Comparison of ENCODE assay signal across 30 cellular contexts in genomic region chr4:148923881-148924280, GRCh38.
"Had no signal": no experiment of that assay in that cellular context is flagged by ENCODE, and none has a peak within 500 bp of the region (broad histone marks: within the 10 kb centered on the region; RNA-seq: fewer than 3 reads in every experiment).

No MANE protein-coding gene starts in this region.

- DNase-seq: naive thymus-derived CD4-positive, alpha-beta T cell; natural killer cell; occipital lobe; ovary; posterior cingulate gyrus; psoas muscle; right cardiac atrium; right lobe of liver; sigmoid colon; spleen; stimulated activated CD4-positive, alpha-beta T cell treated with anti-CD3 and anti-CD28 coated beads, Interleukin-12 subunit alpha, Interleukin-12 subunit beta, amount 100 ng/mL, for 4 hours; stimulated activated CD4-positive, alpha-beta T cell treated with anti-CD3 and anti-CD28 coated beads, Interleukin-2, amount 100 ng/mL, for 24 hours; stimulated activated CD4-positive, alpha-beta T cell treated with anti-CD3 and anti-CD28 coated beads, Interleukin-2, amount 100 ng/mL, for 48 hours; stimulated activated CD4-positive, alpha-beta T cell treated with anti-CD3 and anti-CD28 coated beads, Interleukin-4, amount 100 ng/mL, for 24 hours; stimulated activated naive B cell treated with anti-CD40 and anti-IgM and Interleukin-4, amounts not matched to agents 10 μg/mL and 1 μg/mL and 100 μg/mL, for 72 hours; stimulated activated naive CD4-positive, alpha-beta T cell treated with Interleukin-2 at 50 U/mL for 16 hours; stomach; thyroid gland; trophoblast cell; upper lobe of left lung had no signal

- H3K27me3 ChIP-seq: neural progenitor cell, ovary, right lobe of liver, sigmoid colon, spleen, stomach, thyroid gland, tibial nerve, upper lobe of left lung, vagina had no signal

- H3K9me3 ChIP-seq: ovary, psoas muscle, right lobe of liver, sigmoid colon, stomach, thoracic aorta, thyroid gland, upper lobe of left lung, vagina had no signal

- H3K4me3 ChIP-seq: neural progenitor cell, ovary, psoas muscle, right lobe of liver, sigmoid colon, smooth muscle cell, spleen, stomach, thoracic aorta, thyroid gland, tibial nerve, upper lobe of left lung, vagina had no signal

- H3K4me1 Mint-ChIP-seq: naive thymus-derived CD4-positive, alpha-beta T cell; natural killer cell; nephron; neural progenitor cell; stimulated activated effector memory CD8-positive, alpha-beta T cell treated with anti-CD3 and anti-CD28 coated beads, Interleukin-12 subunit alpha, Interleukin-12 subunit beta, amount 100 ng/mL, for 72 hours; stimulated activated naive B cell treated with anti-CD40 and anti-IgM and Interleukin-4, amounts not matched to agents 10 μg/mL and 1 μg/mL and 100 μg/mL, for 72 hours had no signal

- H3K9me3 Mint-ChIP-seq: neural progenitor cell had no signal

- ATAC-seq: naive thymus-derived CD4-positive, alpha-beta T cell; natural killer cell; psoas muscle; right cardiac atrium; right lobe of liver; stimulated activated effector memory CD8-positive, alpha-beta T cell treated with anti-CD3 and anti-CD28 coated beads, Interleukin-12 subunit alpha, Interleukin-12 subunit beta, amount 100 ng/mL, for 72 hours; stimulated activated naive B cell treated with anti-CD40 and anti-IgM and Interleukin-4, amounts not matched to agents 10 μg/mL and 1 μg/mL and 100 μg/mL, for 72 hours had no signal

- H3K27ac Mint-ChIP-seq: naive thymus-derived CD4-positive, alpha-beta T cell; natural killer cell; nephron; neural progenitor cell; progenitor cell of endocrine pancreas; stimulated activated effector memory CD8-positive, alpha-beta T cell treated with anti-CD3 and anti-CD28 coated beads, Interleukin-12 subunit alpha, Interleukin-12 subunit beta, amount 100 ng/mL, for 72 hours; stimulated activated naive B cell treated with anti-CD40 and anti-IgM and Interleukin-4, amounts not matched to agents 10 μg/mL and 1 μg/mL and 100 μg/mL, for 72 hours; stimulated activated naive CD8-positive, alpha-beta T cell treated with anti-CD3 and anti-CD28 coated beads, Interleukin-15, Interleukin-2, amounts not matched to agents 100 ng/mL and 50 ng/mL, for 24 hours had no signal

- H3K4me3 Mint-ChIP-seq: naive thymus-derived CD4-positive, alpha-beta T cell; natural killer cell; nephron; neural progenitor cell; stimulated activated effector memory CD8-positive, alpha-beta T cell treated with anti-CD3 and anti-CD28 coated beads, Interleukin-12 subunit alpha, Interleukin-12 subunit beta, amount 100 ng/mL, for 72 hours; stimulated activated naive B cell treated with anti-CD40 and anti-IgM and Interleukin-4, amounts not matched to agents 10 μg/mL and 1 μg/mL and 100 μg/mL, for 72 hours; stimulated activated naive CD8-positive, alpha-beta T cell treated with anti-CD3 and anti-CD28 coated beads, Interleukin-15, Interleukin-2, amounts not matched to agents 100 ng/mL and 50 ng/mL, for 24 hours had no signal

- H3K4me1 ChIP-seq: parathyroid adenoma, psoas muscle, right lobe of liver, spleen, tibial nerve, upper lobe of left lung, vagina had no signal

- H3K27ac ChIP-seq: neural progenitor cell, ovary, parathyroid adenoma, psoas muscle, right lobe of liver, sigmoid colon, spleen, stomach, thoracic aorta, thyroid gland, tibial nerve, upper lobe of left lung, vagina had no signal

- H3K27me3 Mint-ChIP-seq: progenitor cell of endocrine pancreas; stimulated activated naive CD8-positive, alpha-beta T cell treated with anti-CD3 and anti-CD28 coated beads, Interleukin-15, Interleukin-2, amounts not matched to agents 100 ng/mL and 50 ng/mL, for 24 hours had no signal

- H3K36me3 Mint-ChIP-seq: neural progenitor cell; stimulated activated effector memory CD8-positive, alpha-beta T cell treated with anti-CD3 and anti-CD28 coated beads, Interleukin-12 subunit alpha, Interleukin-12 subunit beta, amount 100 ng/mL, for 72 hours; stimulated activated naive B cell treated with anti-CD40 and anti-IgM and Interleukin-4, amounts not matched to agents 10 μg/mL and 1 μg/mL and 100 μg/mL, for 72 hours had no signal

- H3K36me3 ChIP-seq: neural progenitor cell, ovary, right lobe of liver, sigmoid colon, spleen, stomach, thoracic aorta, thyroid gland, tibial nerve, upper lobe of left lung, vagina had no signal
